39 cellular contexts compared by ENCODE assay signal in the genomic region with DNA sequence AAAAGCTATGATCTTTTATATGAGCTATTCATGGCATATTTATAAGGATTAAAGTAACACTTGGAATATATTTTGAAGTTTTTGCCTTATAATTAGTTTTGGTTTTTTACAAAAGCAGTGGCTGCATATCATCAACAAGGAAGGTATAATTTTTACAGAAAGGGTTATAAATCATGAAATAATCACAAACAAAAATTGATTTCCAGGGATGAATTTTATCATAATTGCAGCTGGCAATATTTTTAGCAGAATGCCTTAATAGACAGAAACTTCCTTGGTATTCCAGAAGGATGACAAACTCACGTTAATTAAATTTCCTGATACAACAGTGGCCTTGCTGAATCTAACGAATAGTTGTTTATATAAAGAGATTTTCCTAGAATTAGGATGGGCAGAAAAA.
"Had no signal": no experiment of that assay in that cellular context is flagged by ENCODE, and none has a peak within 500 bp of the region (broad histone marks: within the 10 kb centered on the region; RNA-seq: fewer than 3 reads in every experiment).

No MANE protein-coding gene starts in this region.

- H3K4me1 Mint-ChIP-seq: activated naive CD4-positive, alpha-beta T cell treated with anti-CD3 and anti-CD28 coated beads, Interleukin-2, amount 10 ng/mL, durations not matched to agents 7 days and 5 days; activated naive CD4-positive, alpha-beta T cell treated with anti-CD3 and anti-CD28 coated beads, Interleukin-2, amount 50 U/mL, for 24 hours; activated naive CD8-positive, alpha-beta T cell treated with anti-CD3 and anti-CD28 coated beads, Interleukin-2, amount 10 ng/mL, durations not matched to agents 7 days and 5 days; activated naive CD8-positive, alpha-beta T cell treated with anti-CD3 and anti-CD28 coated beads, Interleukin-2, amount 50 U/mL, for 24 hours; activated T-helper 17 cell treated with anti-CD3 and anti-CD28 coated beads, Interleukin-2, amount 50 U/mL, for 72 hours; brain; central memory CD8-positive, alpha-beta T cell had no signal

- H3K9me3 ChIP-seq: adrenal gland, ascending aorta, body of pancreas, breast epithelium had no signal

- H3K9me3 Mint-ChIP-seq: activated naive CD4-positive, alpha-beta T cell treated with anti-CD3 and anti-CD28 coated beads for 36 hours; activated naive CD4-positive, alpha-beta T cell treated with anti-CD3 and anti-CD28 coated beads, Interleukin-2, amount 50 U/mL, for 24 hours; activated naive CD4-positive, alpha-beta T cell treated with anti-CD3 and anti-CD28 coated beads, Interleukin-2, amount 50 U/mL, for 72 hours; activated naive CD8-positive, alpha-beta T cell treated with anti-CD3 and anti-CD28 coated beads for 36 hours; activated naive CD8-positive, alpha-beta T cell treated with anti-CD3 and anti-CD28 coated beads, Interleukin-2, amount 10 ng/mL, durations not matched to agents 7 days and 5 days; activated naive CD8-positive, alpha-beta T cell treated with anti-CD3 and anti-CD28 coated beads, Interleukin-2, amount 50 U/mL, for 24 hours; activated T-cell treated with anti-CD3 and anti-CD28 coated beads, Interleukin-2, amount 50 U/mL, for 24 hours; activated T-cell treated with anti-CD3 and anti-CD28 coated beads, Interleukin-2, amount 50 U/mL, for 4 hours; activated T-cell treated with anti-CD3 and anti-CD28 coated beads, Interleukin-2, amount 50 U/mL, for 72 hours; activated T-helper 17 cell treated with anti-CD3 and anti-CD28 coated beads, Interleukin-2, amount 50 U/mL, for 72 hours; activated T-helper 2 cell treated with anti-CD3 and anti-CD28 coated beads, Interferon-gamma antibody, Interleukin-2, Interleukin-4, amounts not matched to agents 10 μg/mL and 5 μg/mL and 100 μg/mL, durations not matched to agents 14 hours and 24 hours and 36 hours; central memory CD8-positive, alpha-beta T cell had no signal

- H3K4me1 ChIP-seq: adrenal gland, ascending aorta, body of pancreas, breast epithelium had no signal

- ATAC-seq: activated naive CD4-positive, alpha-beta T cell treated with anti-CD3 and anti-CD28 coated beads, Interleukin-2, amount 50 U/mL, for 72 hours; activated naive CD8-positive, alpha-beta T cell treated with anti-CD3 and anti-CD28 coated beads, Interleukin-2, amount 50 U/mL, for 24 hours; activated T-cell treated with anti-CD3 and anti-CD28 coated beads, Interleukin-2, amount 50 U/mL, for 4 hours; activated T-cell treated with anti-CD3 and anti-CD28 coated beads, Interleukin-2, amount 50 U/mL, for 72 hours; activated T-helper 17 cell treated with anti-CD3 and anti-CD28 coated beads, Interleukin-2, amount 50 U/mL, for 72 hours; body of pancreas had no signal

- H3K27me3 ChIP-seq: adrenal gland, ascending aorta, body of pancreas, brain microvascular endothelial cell, breast epithelium, cardiac muscle cell had no signal

- H3K27ac Mint-ChIP-seq: activated naive CD4-positive, alpha-beta T cell treated with anti-CD3 and anti-CD28 coated beads for 36 hours; activated naive CD4-positive, alpha-beta T cell treated with anti-CD3 and anti-CD28 coated beads, Interleukin-2, amount 10 ng/mL, durations not matched to agents 7 days and 5 days; activated naive CD4-positive, alpha-beta T cell treated with anti-CD3 and anti-CD28 coated beads, Interleukin-2, amount 50 U/mL, for 24 hours; activated naive CD4-positive, alpha-beta T cell treated with anti-CD3 and anti-CD28 coated beads, Interleukin-2, amount 50 U/mL, for 72 hours; activated naive CD8-positive, alpha-beta T cell; activated naive CD8-positive, alpha-beta T cell treated with anti-CD3 and anti-CD28 coated beads for 36 hours; activated naive CD8-positive, alpha-beta T cell treated with anti-CD3 and anti-CD28 coated beads, Interleukin-2, amount 10 ng/mL, durations not matched to agents 7 days and 5 days; activated naive CD8-positive, alpha-beta T cell treated with anti-CD3 and anti-CD28 coated beads, Interleukin-2, amount 50 U/mL, for 24 hours; activated T-cell treated with anti-CD3 and anti-CD28 coated beads, Interleukin-2, amount 50 U/mL, for 24 hours; activated T-cell treated with anti-CD3 and anti-CD28 coated beads, Interleukin-2, amount 50 U/mL, for 72 hours; activated T-helper 1 cell treated with anti-CD3 and anti-CD28 coated beads, Interleukin-12 subunit alpha, Interleukin-12 subunit beta, Interleukin-2, Interleukin-4 antibody, amounts not matched to agents 30 ng/mL and 10 ng/mL and 1 ng/mL, durations not matched to agents 14 hours and 24 hours and 36 hours; activated T-helper 17 cell treated with anti-CD3 and anti-CD28 coated beads, Interleukin-2, amount 50 U/mL, for 72 hours; activated T-helper 2 cell treated with anti-CD3 and anti-CD28 coated beads, Interferon-gamma antibody, Interleukin-2, Interleukin-4, amounts not matched to agents 10 μg/mL and 5 μg/mL and 100 μg/mL, durations not matched to agents 14 hours and 24 hours and 36 hours; brain had no signal

- H3K27me3 Mint-ChIP-seq: activated naive CD4-positive, alpha-beta T cell treated with anti-CD3 and anti-CD28 coated beads, Interleukin-2, amount 10 ng/mL, durations not matched to agents 7 days and 5 days; activated naive CD4-positive, alpha-beta T cell treated with anti-CD3 and anti-CD28 coated beads, Interleukin-2, amount 50 U/mL, for 24 hours; activated naive CD8-positive, alpha-beta T cell; activated naive CD8-positive, alpha-beta T cell treated with anti-CD3 and anti-CD28 coated beads for 36 hours; activated naive CD8-positive, alpha-beta T cell treated with anti-CD3 and anti-CD28 coated beads, Interleukin-2, amount 10 ng/mL, durations not matched to agents 7 days and 5 days; activated naive CD8-positive, alpha-beta T cell treated with anti-CD3 and anti-CD28 coated beads, Interleukin-2, amount 50 U/mL, for 24 hours; activated T-cell treated with anti-CD3 and anti-CD28 coated beads, Interleukin-2, amount 50 U/mL, for 24 hours; activated T-helper 17 cell treated with anti-CD3 and anti-CD28 coated beads, Interleukin-2, amount 50 U/mL, for 72 hours; central memory CD8-positive, alpha-beta T cell had no signal

- H3K4me3 Mint-ChIP-seq: activated naive CD4-positive, alpha-beta T cell treated with anti-CD3 and anti-CD28 coated beads for 36 hours; activated naive CD4-positive, alpha-beta T cell treated with anti-CD3 and anti-CD28 coated beads, Interleukin-2, amount 10 ng/mL, durations not matched to agents 7 days and 5 days; activated naive CD4-positive, alpha-beta T cell treated with anti-CD3 and anti-CD28 coated beads, Interleukin-2, amount 50 U/mL, for 24 hours; activated naive CD8-positive, alpha-beta T cell; activated naive CD8-positive, alpha-beta T cell treated with anti-CD3 and anti-CD28 coated beads for 36 hours; activated naive CD8-positive, alpha-beta T cell treated with anti-CD3 and anti-CD28 coated beads, Interleukin-2, amount 10 ng/mL, durations not matched to agents 7 days and 5 days; activated naive CD8-positive, alpha-beta T cell treated with anti-CD3 and anti-CD28 coated beads, Interleukin-2, amount 50 U/mL, for 24 hours; activated T-cell treated with anti-CD3 and anti-CD28 coated beads, Interleukin-2, amount 50 U/mL, for 24 hours; activated T-cell treated with anti-CD3 and anti-CD28 coated beads, Interleukin-2, amount 50 U/mL, for 4 hours; activated T-cell treated with anti-CD3 and anti-CD28 coated beads, Interleukin-2, amount 50 U/mL, for 72 hours; activated T-helper 1 cell treated with anti-CD3 and anti-CD28 coated beads, Interleukin-12 subunit alpha, Interleukin-12 subunit beta, Interleukin-2, Interleukin-4 antibody, amounts not matched to agents 30 ng/mL and 10 ng/mL and 1 ng/mL, durations not matched to agents 14 hours and 24 hours and 36 hours; activated T-helper 17 cell treated with anti-CD3 and anti-CD28 coated beads, Interleukin-2, amount 50 U/mL, for 72 hours; brain; central memory CD8-positive, alpha-beta T cell had no signal

- DNase-seq: activated effector memory CD4-positive, alpha-beta T cell treated with anti-CD3 and anti-CD28 coated beads, Interleukin-2, amount 50 U/mL, for 16 hours; activated effector memory CD4-positive, alpha-beta T cell treated with Interleukin-2 at 50 U/mL for 16 hours; activated gamma-delta T cell; activated gamma-delta T cell treated with Interleukin-2 at 50 U/mL for 16 hours; activated naive CD4-positive, alpha-beta T cell; activated naive CD4-positive, alpha-beta T cell treated with anti-CD3 and anti-CD28 coated beads for 36 hours; activated naive CD4-positive, alpha-beta T cell treated with anti-CD3 and anti-CD28 coated beads, Interleukin-2, amount 10 ng/mL, durations not matched to agents 7 days and 5 days; activated naive CD4-positive, alpha-beta T cell treated with anti-CD3 and anti-CD28 coated beads, Interleukin-2, amount 50 U/mL, for 16 hours; activated naive CD4-positive, alpha-beta T cell treated with Interleukin-2 at 50 U/mL for 16 hours; activated naive CD8-positive, alpha-beta T cell treated with anti-CD3 and anti-CD28 coated beads for 36 hours; activated naive CD8-positive, alpha-beta T cell treated with anti-CD3 and anti-CD28 coated beads, Interleukin-2, amount 10 ng/mL, durations not matched to agents 7 days and 5 days; activated naive CD8-positive, alpha-beta T cell treated with anti-CD3 and anti-CD28 coated beads, Interleukin-2, amount 50 U/mL, for 24 hours; activated T-cell treated with anti-CD3 and anti-CD28 coated beads, Interleukin-2, amount 50 U/mL, for 1 hour; activated T-cell treated with anti-CD3 and anti-CD28 coated beads, Interleukin-2, amount 50 U/mL, for 24 hours; activated T-cell treated with anti-CD3 and anti-CD28 coated beads, Interleukin-2, amount 50 U/mL, for 4 hours; activated T-cell treated with anti-CD3 and anti-CD28 coated beads, Interleukin-2, amount 50 U/mL, for 48 hours; activated T-cell treated with anti-CD3 and anti-CD28 coated beads, Interleukin-2, amount 50 U/mL, for 72 hours; adrenal gland; amniotic stem cell; amygdala; anterior cingulate cortex; aorta; body of pancreas; brain microvascular endothelial cell; caudate nucleus; central memory CD4-positive, alpha-beta T cell; cerebellar nuclear complex had no signal

- H3K36me3 Mint-ChIP-seq: activated naive CD4-positive, alpha-beta T cell treated with anti-CD3 and anti-CD28 coated beads, Interleukin-2, amount 50 U/mL, for 24 hours; activated naive CD4-positive, alpha-beta T cell treated with anti-CD3 and anti-CD28 coated beads, Interleukin-2, amount 50 U/mL, for 72 hours; activated naive CD8-positive, alpha-beta T cell; activated naive CD8-positive, alpha-beta T cell treated with anti-CD3 and anti-CD28 coated beads for 36 hours; brain had no signal

- H3K27ac ChIP-seq: adrenal gland, ascending aorta, body of pancreas, brain microvascular endothelial cell, breast epithelium, cardiac muscle cell had no signal

- H3K4me3 ChIP-seq: adrenal gland, ascending aorta, body of pancreas, breast epithelium, cardiac muscle cell had no signal

- H3K36me3 ChIP-seq: adrenal gland, ascending aorta, brain microvascular endothelial cell, breast epithelium, cardiac muscle cell had no signal

- FAIRE-seq: bronchial epithelial cell had no signal
